Comparison of ENCODE assay signal across 2 cellular contexts in genomic region chr5:137580030-137580429, GRCh38.
TF ChIP-seq lines count a peak whose summit lies in the region.

No MANE protein-coding gene starts in this region.

TF ChIP-seq in GM23338, 12 proteins besides CTCF, POLR2A, EP300 and RAD21 (continued from another document):
- TF ChIP-seq ETS1 (IDR thresholded peaks at IDR 0.05): no peak
- no peak for TF ChIP-seq CREB1 (CRISPR knock-in tag; IDR thresholded peaks at IDR 0.05; ENCODE audit: low read depth)
- no peak for TF ChIP-seq EZH2 (IDR thresholded peaks at IDR 0.05; ENCODE audit: low read depth, unreplicated experiment)
- TF ChIP-seq POLR2AphosphoS5 (IDR thresholded peaks at IDR 0.05; ENCODE audit: low read depth): no peak
- TF ChIP-seq ZNF462 (CRISPR knock-in tag; IDR thresholded peaks at IDR 0.05): no peak

TF ChIP-seq in SK-N-SH treated with all-trans-retinoic acid at 6 μM for 48 hours, 23 proteins besides CTCF, POLR2A, EP300 and RAD21 (continued from another document):
- no peak for TF ChIP-seq PATZ1 (CRISPR knock-in tag; IDR thresholded peaks at IDR 0.05; ENCODE audit: borderline replicate concordance)
- TF ChIP-seq ZNF8 (CRISPR knock-in tag; IDR thresholded peaks at IDR 0.05): no peak
- no peak for TF ChIP-seq SNAI2 (CRISPR knock-in tag; IDR thresholded peaks at IDR 0.05)
TF ChIP-seq in SK-N-SH treated with all-trans-retinoic acid at 6 μM for 48 hours: peak in this region for 0.
